12 cellular contexts compared by ENCODE assay signal in the genomic region with DNA sequence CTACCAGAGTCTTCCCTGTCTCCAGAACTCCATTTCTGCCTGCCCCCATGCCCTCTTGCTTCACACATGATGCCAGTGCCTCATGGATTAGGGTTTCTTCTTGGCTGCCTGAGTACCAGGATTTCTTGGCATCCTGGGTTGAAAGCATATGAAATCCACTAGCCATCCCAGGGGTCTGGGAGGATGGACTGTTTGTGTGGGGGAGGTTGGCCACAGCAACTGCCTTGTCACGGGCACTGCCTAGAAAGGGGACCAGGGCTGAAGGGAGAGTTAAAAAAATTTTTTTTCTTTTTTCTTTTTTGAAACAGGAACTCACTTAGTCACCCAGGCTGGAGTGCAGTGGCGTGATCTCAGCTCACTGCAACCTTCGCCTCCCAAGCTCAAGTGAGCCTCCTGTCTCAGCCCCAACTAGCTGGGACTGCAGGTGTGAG. TPM values are rescaled to one million over a fixed set of nuclear protein-coding genes. Genes with fewer than 3 reads are reported as not detected.
DNase-seq lines count a peak whose midpoint lies in the region; ATAC-seq and TF ChIP-seq lines count a peak whose summit lies in the region.
"Had no signal": no experiment of that assay in that cellular context is flagged by ENCODE, and none has a peak within 500 bp of the region (broad histone marks: within the 10 kb centered on the region; RNA-seq: fewer than 3 reads in every experiment).

No MANE protein-coding gene starts in this region.

- H3K27me3 Mint-ChIP-seq in activated T-cell treated with anti-CD3 and anti-CD28 coated beads, Interleukin-2, amount 50 U/mL, for 72 hours (ENCODE audit: low read depth) = no peaks in the 10 kb centered on the region
- peaks cover 6% of the 10 kb centered on the region for H3K27me3 Mint-ChIP-seq in dendritic cell treated with granulocyte-macrophage colony-stimulating factor and Interleukin-4, amounts not matched to agents 40 ng/mL and 50 ng/mL, for 4 days
- H3K27me3 Mint-ChIP-seq in osteocyte (ENCODE audit: unreplicated experiment) = no peaks in the 10 kb centered on the region

- no peak for ATAC-seq in activated T-cell treated with anti-CD3 and anti-CD28 coated beads, Interleukin-2, amount 50 U/mL, for 72 hours (replicated peaks in 1 of 2)
- ATAC-seq: left colon had no signal

- H3K36me3 Mint-ChIP-seq in activated T-cell treated with anti-CD3 and anti-CD28 coated beads, Interleukin-2, amount 50 U/mL, for 72 hours (ENCODE audit: insufficient read depth in 2 of 2) = peaks cover 5 to 11% of the 10 kb centered on the region in 2 donors
- peaks cover 34% of the 10 kb centered on the region for H3K36me3 Mint-ChIP-seq in dendritic cell treated with granulocyte-macrophage colony-stimulating factor and Interleukin-4, amounts not matched to agents 40 ng/mL and 50 ng/mL, for 4 days (ENCODE audit: low read depth)
- H3K36me3 Mint-ChIP-seq in osteocyte (ENCODE audit: unreplicated experiment) = peaks cover 11% of the 10 kb centered on the region

- peak overlapping the region; percentile 46 for H3K9ac ChIP-seq in skeletal muscle satellite cell (ENCODE audit: low read depth, low read length)

- H3K4me3 Mint-ChIP-seq in activated T-cell treated with anti-CD3 and anti-CD28 coated beads, Interleukin-2, amount 50 U/mL, for 72 hours = peak overlapping the region; percentile 10 to 11
- H3K4me3 Mint-ChIP-seq in dendritic cell treated with granulocyte-macrophage colony-stimulating factor and Interleukin-4, amounts not matched to agents 40 ng/mL and 50 ng/mL, for 4 days = no peak overlapping the region
- H3K4me3 Mint-ChIP-seq in osteocyte (ENCODE audit: unreplicated experiment) = no peak overlapping the region

- intact Hi-C loops in dendritic cell treated with granulocyte-macrophage colony-stimulating factor and Interleukin-4, amounts not matched to agents 40 ng/mL and 50 ng/mL, for 4 days (cut with micrococcal nuclease) = no loop called here

- H3K4me1 ChIP-seq in skeletal muscle satellite cell (ENCODE audit: control insufficient read depth, insufficient read depth, low read length) = peaks cover 43% of the 10 kb centered on the region

- TF ChIP-seq CTCF in osteocyte (IDR thresholded peaks at IDR 0.05) = no peak

- H3K4me2 ChIP-seq in skeletal muscle satellite cell (ENCODE audit: low read length) = peak overlapping the region; percentile 42

- H3K4me3 ChIP-seq in skeletal muscle satellite cell (ENCODE audit: low read length) = peak overlapping the region; percentile 11
- H3K4me3 ChIP-seq: cardiac muscle cell had no signal

- peaks cover 10% of the 10 kb centered on the region for H3K36me3 ChIP-seq in skeletal muscle satellite cell (ENCODE audit: insufficient read depth, low read length)
- H3K36me3 ChIP-seq: cardiac muscle cell had no signal

- peak in 1 of 2 donors; percentile 20 for DNase-seq in activated T-cell treated with anti-CD3 and anti-CD28 coated beads, Interleukin-2, amount 50 U/mL, for 72 hours
- DNase-seq in activated T-cell treated with anti-CD3 and anti-CD28 coated beads for 4 hours (no peak), OCI-M1 (lab: John Stamatoyannopoulos, UW) (peak; percentile 92), osteocyte (ENCODE audit: extremely low spot score, unreplicated experiment) (no peak), NCI-H526 (lab: John Stamatoyannopoulos, UW) (no peak), GOT3 (lab: John Stamatoyannopoulos, UW) (no peak)
- DNase-seq: foreskin melanocyte, left colon, NCI-H446 treated with DMSO at 0.1 percent for 48 hours had no signal

- no peaks in the 10 kb centered on the region for H3K27me3 ChIP-seq in skeletal muscle satellite cell (ENCODE audit: control insufficient read depth, insufficient read depth, low read length)
- H3K27me3 ChIP-seq: cardiac muscle cell had no signal

- peak overlapping the region; percentile 35 for H3K27ac Mint-ChIP-seq in activated T-cell treated with anti-CD3 and anti-CD28 coated beads, Interleukin-2, amount 50 U/mL, for 72 hours
- peak overlapping the region; percentile 55 for H3K27ac Mint-ChIP-seq in dendritic cell treated with granulocyte-macrophage colony-stimulating factor and Interleukin-4, amounts not matched to agents 40 ng/mL and 50 ng/mL, for 4 days
- H3K27ac Mint-ChIP-seq in osteocyte (ENCODE audit: unreplicated experiment) = no peak overlapping the region

- H3K9me3 ChIP-seq in skeletal muscle satellite cell (replicated peaks; ENCODE audit: low read length) = no peaks in the 10 kb centered on the region

- peaks cover 62% of the 10 kb centered on the region for H3K4me1 Mint-ChIP-seq in activated T-cell treated with anti-CD3 and anti-CD28 coated beads, Interleukin-2, amount 50 U/mL, for 72 hours (ENCODE audit: low read depth)
- peaks cover 56% of the 10 kb centered on the region for H3K4me1 Mint-ChIP-seq in dendritic cell treated with granulocyte-macrophage colony-stimulating factor and Interleukin-4, amounts not matched to agents 40 ng/mL and 50 ng/mL, for 4 days (ENCODE audit: low read depth)
- H3K4me1 Mint-ChIP-seq in osteocyte (ENCODE audit: unreplicated experiment) = peaks cover 25% of the 10 kb centered on the region

- no peaks in the 10 kb centered on the region for H3K9me3 Mint-ChIP-seq in activated T-cell treated with anti-CD3 and anti-CD28 coated beads, Interleukin-2, amount 50 U/mL, for 72 hours
- H3K9me3 Mint-ChIP-seq in dendritic cell treated with granulocyte-macrophage colony-stimulating factor and Interleukin-4, amounts not matched to agents 40 ng/mL and 50 ng/mL, for 4 days = no peaks in the 10 kb centered on the region
- no peaks in the 10 kb centered on the region for H3K9me3 Mint-ChIP-seq in osteocyte (ENCODE audit: unreplicated experiment)

RNA-seq across cellular contexts. Expression of gene USP35, which starts 4.2 kb away (rescaled TPM):
- 10 to 100 TPM; 17.3 to 18.9 TPM for total RNA-seq in activated T-cell treated with anti-CD3 and anti-CD28 coated beads, Interleukin-2, amount 50 U/mL, for 72 hours
- 9.8 and 9.9 TPM in 2 replicates for total RNA-seq in skeletal muscle satellite cell (2012; rRNA removed)
- total RNA-seq in osteocyte = 10.9 and 11.1 TPM in 2 replicates

RNA-seq across cellular contexts. Expression of gene KCTD21, which starts 4.5 kb away (rescaled TPM):
- total RNA-seq in activated T-cell treated with anti-CD3 and anti-CD28 coated beads, Interleukin-2, amount 50 U/mL, for 72 hours = 10 to 100 TPM; 22.4 to 31.8 TPM
- 5.9 and 8.6 TPM in 2 replicates for total RNA-seq in skeletal muscle satellite cell (2012; rRNA removed)
- total RNA-seq in osteocyte = 10.7 and 10.8 TPM in 2 replicates

RNA-seq across cellular contexts. Expression of gene ALG8, which starts 53.5 kb away (rescaled TPM):
- total RNA-seq in activated T-cell treated with anti-CD3 and anti-CD28 coated beads, Interleukin-2, amount 50 U/mL, for 72 hours = 10 to 100 TPM; 45.6 to 47.9 TPM
- 41.3 and 53.7 TPM in 2 replicates for total RNA-seq in skeletal muscle satellite cell (2012; rRNA removed)
- 35.1 and 41.7 TPM in 2 replicates for total RNA-seq in osteocyte

Comparison
In these comparisons a context has a peak if more than half of its experiments do, and no peak if none do; other contexts are left out.
1. H3K4me3 Mint-ChIP-seq: peak in activated T-cell treated with anti-CD3 and anti-CD28 coated beads, Interleukin-2, amount 50 U/mL, for 72 hours (2 of 2); none in dendritic cell treated with granulocyte-macrophage colony-stimulating factor and Interleukin-4, amounts not matched to agents 40 ng/mL and 50 ng/mL, for 4 days (single experiment) and osteocyte (single experiment).